ENCODE assay signal across 1 cellular context in the genomic region with DNA sequence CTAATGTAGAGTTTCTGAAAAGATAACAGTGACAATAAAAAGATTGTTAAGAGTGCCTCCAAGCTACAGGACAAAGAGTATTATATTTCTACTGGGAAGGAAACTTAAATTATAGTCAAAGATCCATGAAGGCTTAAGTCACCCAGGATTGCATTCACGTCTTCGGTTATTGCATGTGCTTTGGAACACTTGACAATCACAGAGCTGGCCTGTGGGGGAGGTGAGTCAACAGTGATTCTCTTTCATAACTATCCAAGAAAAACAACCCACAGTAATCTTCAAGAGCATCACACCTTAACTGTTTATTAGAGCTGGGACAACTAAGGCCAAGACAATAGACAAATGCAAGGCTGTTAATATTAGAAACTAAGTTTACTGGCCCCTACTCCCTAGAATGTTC.
TF ChIP-seq lines count a peak whose summit lies in the region.

No MANE protein-coding gene starts in this region.

TF ChIP-seq in IMR-90, 13 proteins besides CTCF, POLR2A, EP300 and RAD21 (continued from another document):
- TF ChIP-seq, protein P1, sequence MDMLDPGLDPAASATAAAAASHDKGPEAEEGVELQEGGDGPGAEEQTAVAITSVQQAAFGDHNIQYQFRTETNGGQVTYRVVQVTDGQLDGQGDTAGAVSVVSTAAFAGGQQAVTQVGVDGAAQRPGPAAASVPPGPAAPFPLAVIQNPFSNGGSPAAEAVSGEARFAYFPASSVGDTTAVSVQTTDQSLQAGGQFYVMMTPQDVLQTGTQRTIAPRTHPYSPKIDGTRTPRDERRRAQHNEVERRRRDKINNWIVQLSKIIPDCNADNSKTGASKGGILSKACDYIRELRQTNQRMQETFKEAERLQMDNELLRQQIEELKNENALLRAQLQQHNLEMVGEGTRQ (IDR thresholded peaks at IDR 0.05; ENCODE audit: low read depth, low read length), result no peak
